1 cellular context compared by ENCODE assay signal in the genomic region with DNA sequence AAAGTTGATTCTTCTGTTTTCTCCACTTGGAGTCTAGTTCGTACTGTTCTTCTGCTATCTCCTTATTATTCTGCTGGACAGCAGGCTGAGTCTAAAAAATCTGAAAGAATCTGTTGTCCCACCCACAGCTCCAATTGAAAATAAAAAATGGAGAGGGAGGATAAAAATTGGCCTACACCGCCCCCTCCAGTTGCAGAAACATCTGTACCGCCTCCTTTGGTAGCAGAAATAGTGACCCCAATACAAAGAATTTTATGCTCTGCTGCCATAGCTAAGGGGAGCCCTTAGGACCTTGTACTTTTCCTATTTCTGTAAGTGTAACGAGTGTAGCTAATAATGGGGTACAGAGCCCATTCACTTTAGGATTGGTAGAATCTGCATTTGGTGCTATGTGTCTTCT.
TF ChIP-seq lines count a peak whose summit lies in the region.

No MANE protein-coding gene starts in this region.

TF ChIP-seq in A549, 52 proteins besides CTCF, POLR2A, EP300 and RAD21:
- TF ChIP-seq, protein P1, sequence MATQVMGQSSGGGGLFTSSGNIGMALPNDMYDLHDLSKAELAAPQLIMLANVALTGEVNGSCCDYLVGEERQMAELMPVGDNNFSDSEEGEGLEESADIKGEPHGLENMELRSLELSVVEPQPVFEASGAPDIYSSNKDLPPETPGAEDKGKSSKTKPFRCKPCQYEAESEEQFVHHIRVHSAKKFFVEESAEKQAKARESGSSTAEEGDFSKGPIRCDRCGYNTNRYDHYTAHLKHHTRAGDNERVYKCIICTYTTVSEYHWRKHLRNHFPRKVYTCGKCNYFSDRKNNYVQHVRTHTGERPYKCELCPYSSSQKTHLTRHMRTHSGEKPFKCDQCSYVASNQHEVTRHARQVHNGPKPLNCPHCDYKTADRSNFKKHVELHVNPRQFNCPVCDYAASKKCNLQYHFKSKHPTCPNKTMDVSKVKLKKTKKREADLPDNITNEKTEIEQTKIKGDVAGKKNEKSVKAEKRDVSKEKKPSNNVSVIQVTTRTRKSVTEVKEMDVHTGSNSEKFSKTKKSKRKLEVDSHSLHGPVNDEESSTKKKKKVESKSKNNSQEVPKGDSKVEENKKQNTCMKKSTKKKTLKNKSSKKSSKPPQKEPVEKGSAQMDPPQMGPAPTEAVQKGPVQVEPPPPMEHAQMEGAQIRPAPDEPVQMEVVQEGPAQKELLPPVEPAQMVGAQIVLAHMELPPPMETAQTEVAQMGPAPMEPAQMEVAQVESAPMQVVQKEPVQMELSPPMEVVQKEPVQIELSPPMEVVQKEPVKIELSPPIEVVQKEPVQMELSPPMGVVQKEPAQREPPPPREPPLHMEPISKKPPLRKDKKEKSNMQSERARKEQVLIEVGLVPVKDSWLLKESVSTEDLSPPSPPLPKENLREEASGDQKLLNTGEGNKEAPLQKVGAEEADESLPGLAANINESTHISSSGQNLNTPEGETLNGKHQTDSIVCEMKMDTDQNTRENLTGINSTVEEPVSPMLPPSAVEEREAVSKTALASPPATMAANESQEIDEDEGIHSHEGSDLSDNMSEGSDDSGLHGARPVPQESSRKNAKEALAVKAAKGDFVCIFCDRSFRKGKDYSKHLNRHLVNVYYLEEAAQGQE (IDR thresholded peaks at IDR 0.05), result no peak
- TF ChIP-seq SMC3 (IDR thresholded peaks at IDR 0.05), result no peak
- TF ChIP-seq, protein P2, sequence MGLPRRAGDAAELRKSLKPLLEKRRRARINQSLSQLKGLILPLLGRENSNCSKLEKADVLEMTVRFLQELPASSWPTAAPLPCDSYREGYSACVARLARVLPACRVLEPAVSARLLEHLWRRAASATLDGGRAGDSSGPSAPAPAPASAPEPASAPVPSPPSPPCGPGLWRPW (IDR thresholded peaks at IDR 0.05), result no peak
- no peak for TF ChIP-seq SREBF2 (IDR thresholded peaks at IDR 0.05)
- TF ChIP-seq HOXB5 (CRISPR knock-in tag; IDR thresholded peaks at IDR 0.05), result no peak
- no peak for TF ChIP-seq RNF2 (IDR thresholded peaks at IDR 0.05; ENCODE audit: borderline replicate concordance, low read depth)
- TF ChIP-seq ZSCAN20 (CRISPR knock-in tag; IDR thresholded peaks at IDR 0.05), result no peak
- no peak for TF ChIP-seq ZC3H11A (IDR thresholded peaks at IDR 0.05)
- TF ChIP-seq ZFP36 (IDR thresholded peaks at IDR 0.05; ENCODE audit: borderline replicate concordance, partially characterized antibody), result no peak
- TF ChIP-seq NR3C1 (IDR thresholded peaks at IDR 0.05), result no peak
- TF ChIP-seq, protein P3, sequence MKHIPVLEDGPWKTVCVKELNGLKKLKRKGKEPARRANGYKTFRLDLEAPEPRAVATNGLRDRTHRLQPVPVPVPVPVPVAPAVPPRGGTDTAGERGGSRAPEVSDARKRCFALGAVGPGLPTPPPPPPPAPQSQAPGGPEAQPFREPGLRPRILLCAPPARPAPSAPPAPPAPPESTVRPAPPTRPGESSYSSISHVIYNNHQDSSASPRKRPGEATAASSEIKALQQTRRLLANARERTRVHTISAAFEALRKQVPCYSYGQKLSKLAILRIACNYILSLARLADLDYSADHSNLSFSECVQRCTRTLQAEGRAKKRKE (CRISPR knock-in tag; IDR thresholded peaks at IDR 0.05; ENCODE audit: low read depth), result no peak
- no peak for TF ChIP-seq RARB (CRISPR knock-in tag; IDR thresholded peaks at IDR 0.05)
- no peak for TF ChIP-seq GATA3 (IDR thresholded peaks at IDR 0.05; ENCODE audit: borderline replicate concordance)
- no peak for TF ChIP-seq CEBPB (IDR thresholded peaks at IDR 0.05)
TF ChIP-seq in A549: peak in this region for 0.
